In the genomic region with DNA sequence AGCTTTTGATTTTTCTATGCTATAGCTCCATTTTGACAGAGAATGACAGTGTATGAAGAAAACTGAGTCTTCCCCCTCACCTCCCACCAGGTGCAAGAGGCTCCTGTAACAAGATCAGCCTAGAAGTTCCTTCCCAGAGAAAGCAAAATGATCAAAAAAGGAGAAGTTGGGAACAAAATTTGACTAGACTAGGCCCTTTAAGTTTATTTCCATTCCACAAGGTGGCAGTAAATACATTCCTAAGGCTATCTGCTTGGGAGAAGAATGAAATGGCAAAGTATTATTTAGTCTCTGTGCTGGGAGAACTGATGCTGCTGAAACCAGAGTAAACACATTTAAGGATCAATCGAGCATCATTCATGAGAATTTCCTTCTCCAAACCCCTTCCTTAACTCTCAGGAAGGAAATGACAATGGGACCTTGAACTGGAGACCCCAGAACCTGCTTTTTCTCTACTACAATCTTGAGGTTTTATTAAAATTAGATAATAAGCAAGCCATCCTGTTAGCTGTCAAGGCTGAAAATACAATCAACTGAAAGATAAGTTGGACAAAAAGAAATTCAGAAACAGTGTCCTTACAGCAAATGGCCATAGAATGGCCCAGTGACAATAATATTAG, we compare ENCODE assay signal across 8 cellular contexts.
DNase-seq lines count a peak whose midpoint lies in the region; ATAC-seq and TF ChIP-seq lines count a peak whose summit lies in the region.

No MANE protein-coding gene starts in this region.

- TF ChIP-seq POLR2A in gastroesophageal sphincter (IDR thresholded peaks at IDR 0.05) = no peak
- no peak for TF ChIP-seq POLR2A in sigmoid colon (IDR thresholded peaks at IDR 0.05)

- H3K9me3 ChIP-seq in SU-DHL-6 (ENCODE audit: insufficient read depth, low read length) (no peaks in the 10 kb centered on the region), gastroesophageal sphincter (no peaks in the 10 kb centered on the region), sigmoid colon (no peaks in the 10 kb centered on the region)

- H2AFZ ChIP-seq in SU-DHL-6 (ENCODE audit: low read depth, low read length, severe bottlenecking) = no peak overlapping the region

- no peaks in the 10 kb centered on the region for H3K79me2 ChIP-seq in SU-DHL-6 (ENCODE audit: insufficient read depth, low read length)

- H3K36me3 ChIP-seq in SU-DHL-6 (ENCODE audit: low read length) (no peaks in the 10 kb centered on the region), gastroesophageal sphincter (no peaks in the 10 kb centered on the region), sigmoid colon (no peaks in the 10 kb centered on the region)

- ATAC-seq in gastroesophageal sphincter (peak; percentile 61), HG02938 (IDR thresholded peaks at IDR 0.05; ENCODE audit: unreplicated experiment) (no peak)

- DNase-seq in DMS53 (lab: John Stamatoyannopoulos, UW) (peak; percentile 54), KBM-7 (peak; percentile 58), sigmoid colon (no peak), GM19240 (ENCODE audit: insufficient read length, low spot score) (no peak)
- no peak for DNase-seq in stimulated activated CD4-positive, alpha-beta T cell treated with anti-CD3 and anti-CD28 coated beads, Interleukin-12 subunit alpha, Interleukin-12 subunit beta, amount 100 ng/mL, for 4 hours

- in situ Hi-C loops in KBM-7 (cut with MboI; ENCODE audit: low pct_unique_long_range_greater_than_20kb, low sequenced_read_pairs) = no loop called here

- H3K27me3 ChIP-seq in SU-DHL-6 (ENCODE audit: low read length) (no peaks in the 10 kb centered on the region), gastroesophageal sphincter (no peaks in the 10 kb centered on the region), sigmoid colon (no peaks in the 10 kb centered on the region)

- TF ChIP-seq CTCF in SU-DHL-6 (IDR thresholded peaks at IDR 0.05; ENCODE audit: insufficient read depth, low read length, poor library complexity, severe bottlenecking) (peak; percentile 16), gastroesophageal sphincter (IDR thresholded peaks at IDR 0.05) (peak; percentile 54 to 79 (median 72)), sigmoid colon (IDR thresholded peaks at IDR 0.05) (peak; percentile 61 to 66 (median 65))

- no peaks in the 10 kb centered on the region for H3K9me2 ChIP-seq in SU-DHL-6 (replicated peaks; ENCODE audit: insufficient read depth, low read length)

- TF ChIP-seq EP300 in gastroesophageal sphincter (IDR thresholded peaks at IDR 0.05) (no peak), sigmoid colon (IDR thresholded peaks at IDR 0.05) (no peak)

- intact Hi-C loops in sigmoid colon (cut with DNase I) = loop anchor here (1.0 to 5.0 kb wide), 4 partner anchors 55 to 837 kb away; no protein-coding TSS in a partner anchor

- no peak overlapping the region for H3K4me2 ChIP-seq in SU-DHL-6 (ENCODE audit: low read depth, low read length, poor library complexity, severe bottlenecking)

- no peak overlapping the region for H3K9ac ChIP-seq in SU-DHL-6 (ENCODE audit: low read length)

- H3K4me1 ChIP-seq in gastroesophageal sphincter = peaks cover 0 to 7% (median 0%) of the 10 kb centered on the region in 3 donors
- peaks cover 0 to 23% (median 8%) of the 10 kb centered on the region in 4 donors for H3K4me1 ChIP-seq in sigmoid colon

- H3K27ac ChIP-seq in SU-DHL-6 (ENCODE audit: low read depth, low read length) = no peak overlapping the region
- no peak overlapping the region for H3K27ac ChIP-seq in gastroesophageal sphincter
- H3K27ac ChIP-seq in sigmoid colon = peak overlapping the region in 1 of 4 donors; percentile 52

- WGBS in gastroesophageal sphincter (ENCODE audit: low coverage in 1 of 2), 2 donors = 0% methylated on average over 1 of the region's 1 CpG
- WGBS in sigmoid colon, 2 donors = 0 to 4% methylated on average over 1 of the region's 1 CpG

- H3F3A ChIP-seq in SU-DHL-6 (ENCODE audit: insufficient read depth) = no peaks in the 10 kb centered on the region

- H3K4me3 ChIP-seq in SU-DHL-6 (ENCODE audit: insufficient read depth, low read length, poor library complexity, severe bottlenecking) (no peak overlapping the region), gastroesophageal sphincter (no peak overlapping the region), sigmoid colon (no peak overlapping the region)

- no peaks in the 10 kb centered on the region for H4K20me1 ChIP-seq in SU-DHL-6 (ENCODE audit: low read depth, low read length)

Comparison
In these comparisons a context has a peak if more than half of its experiments do, and no peak if none do; other contexts are left out.
1. DNase-seq: peak in DMS53 (single experiment) and KBM-7 (single experiment); none in sigmoid colon (single experiment), stimulated activated CD4-positive, alpha-beta T cell treated with anti-CD3 and anti-CD28 coated beads, Interleukin-12 subunit alpha, Interleukin-12 subunit beta, amount 100 ng/mL, for 4 hours (single experiment) and GM19240 (single experiment).
2. CTCF ChIP-seq: peak in every context shown above with its lines; median percentile 72 in gastroesophageal sphincter; 65 in sigmoid colon; 16 in SU-DHL-6.